ENCODE assay signal across 1 cellular context in the genomic region with DNA sequence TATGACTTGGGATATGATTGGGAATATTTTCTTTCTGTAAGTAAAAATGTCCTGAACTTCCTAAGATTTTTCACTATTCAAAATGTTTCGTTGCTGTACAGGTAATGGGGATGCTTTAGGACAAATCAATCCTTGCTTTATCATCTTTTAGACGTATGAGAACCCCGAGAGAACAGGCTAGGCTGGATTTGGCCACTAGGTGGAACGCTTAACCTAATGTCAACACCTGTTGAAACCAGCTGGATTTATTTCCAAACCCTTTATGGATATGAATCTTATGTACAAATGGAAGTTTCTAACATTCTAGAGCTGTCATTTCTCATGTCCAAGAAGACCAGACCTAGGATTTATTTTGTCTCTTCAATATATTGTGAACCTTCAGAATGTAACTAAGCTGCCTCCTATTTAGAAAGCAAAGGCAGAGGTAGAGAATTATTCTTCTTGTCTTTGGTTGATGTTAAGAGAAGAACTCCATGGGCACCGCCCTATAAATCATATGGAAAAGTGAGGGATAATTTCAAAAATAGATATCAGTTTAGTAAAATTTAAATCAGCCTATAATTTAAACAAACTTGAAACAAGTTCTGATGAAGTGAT.
TF ChIP-seq lines count a peak whose summit lies in the region.

No MANE protein-coding gene starts in this region.

TF ChIP-seq in HCT116, 20 proteins besides CTCF, POLR2A, EP300 and RAD21 (continued from another document):
- TF ChIP-seq, protein P1, sequence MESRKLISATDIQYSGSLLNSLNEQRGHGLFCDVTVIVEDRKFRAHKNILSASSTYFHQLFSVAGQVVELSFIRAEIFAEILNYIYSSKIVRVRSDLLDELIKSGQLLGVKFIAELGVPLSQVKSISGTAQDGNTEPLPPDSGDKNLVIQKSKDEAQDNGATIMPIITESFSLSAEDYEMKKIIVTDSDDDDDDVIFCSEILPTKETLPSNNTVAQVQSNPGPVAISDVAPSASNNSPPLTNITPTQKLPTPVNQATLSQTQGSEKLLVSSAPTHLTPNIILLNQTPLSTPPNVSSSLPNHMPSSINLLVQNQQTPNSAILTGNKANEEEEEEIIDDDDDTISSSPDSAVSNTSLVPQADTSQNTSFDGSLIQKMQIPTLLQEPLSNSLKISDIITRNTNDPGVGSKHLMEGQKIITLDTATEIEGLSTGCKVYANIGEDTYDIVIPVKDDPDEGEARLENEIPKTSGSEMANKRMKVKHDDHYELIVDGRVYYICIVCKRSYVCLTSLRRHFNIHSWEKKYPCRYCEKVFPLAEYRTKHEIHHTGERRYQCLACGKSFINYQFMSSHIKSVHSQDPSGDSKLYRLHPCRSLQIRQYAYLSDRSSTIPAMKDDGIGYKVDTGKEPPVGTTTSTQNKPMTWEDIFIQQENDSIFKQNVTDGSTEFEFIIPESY (IDR thresholded peaks at IDR 0.05; ENCODE audit: extremely low read depth, insufficient replicate concordance, low read length) = no peak
- TF ChIP-seq SP1 (IDR thresholded peaks at IDR 0.05; ENCODE audit: low read depth) (no peak), YY1 (IDR thresholded peaks at IDR 0.05; ENCODE audit: extremely low read depth, insufficient replicate concordance, low read depth, low read length) (no peak), FOSL1 (IDR thresholded peaks at IDR 0.05; ENCODE audit: low read depth) (no peak), ZNF274 (IDR thresholded peaks at IDR 0.05; ENCODE audit: low read depth, low read length) (no peak)
